ENCODE assay signal across 8 cellular contexts in the genomic region with DNA sequence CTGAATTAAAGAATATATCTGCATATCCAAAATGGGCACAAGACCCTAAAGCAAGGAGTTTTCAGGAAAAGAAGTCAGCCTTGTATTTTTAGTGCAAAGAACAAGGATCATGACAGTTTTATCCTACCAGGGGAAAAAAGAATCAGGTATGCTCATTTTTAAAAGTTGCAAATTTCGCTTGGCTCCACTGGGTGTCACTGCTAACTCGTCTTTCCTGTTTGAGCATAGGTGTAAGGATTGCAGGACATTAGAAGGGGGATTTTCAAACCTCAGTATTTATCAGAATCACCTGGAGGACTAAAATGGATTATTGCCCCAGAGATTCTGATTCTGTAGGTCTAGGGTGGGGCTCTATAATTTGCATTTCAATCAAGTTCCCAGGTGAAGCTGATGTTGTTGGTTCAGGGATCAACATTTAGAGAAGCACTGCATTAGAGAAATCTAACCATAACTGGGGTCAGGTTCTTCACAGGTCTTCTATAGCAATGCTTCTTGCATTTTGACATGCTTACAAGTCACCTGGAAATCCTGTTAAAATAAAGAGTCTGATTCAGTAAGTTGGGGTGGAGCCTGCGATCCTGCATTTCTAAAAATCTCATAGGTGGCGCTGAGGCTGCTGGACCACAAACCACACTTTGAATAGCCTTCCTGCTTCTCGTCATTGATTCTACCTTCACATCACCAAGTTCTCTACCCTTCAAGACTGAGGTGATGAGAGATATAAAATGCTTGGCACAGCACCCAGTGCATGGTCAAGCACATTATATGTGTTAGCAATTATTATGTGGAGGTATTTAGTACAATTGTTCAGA. TPM values are rescaled to one million over a fixed set of nuclear protein-coding genes. Genes with fewer than 3 reads are reported as not detected.
DNase-seq lines count a peak whose midpoint lies in the region; ATAC-seq and TF ChIP-seq lines count a peak whose summit lies in the region.

No MANE protein-coding gene starts in this region.

- H3K4me3 ChIP-seq in iPS DF 6.9 (ENCODE audit: low read length) (no peak overlapping the region), spleen (no peak overlapping the region)

- H3K27me3 ChIP-seq in iPS DF 6.9 (ENCODE audit: control insufficient read depth, insufficient read depth, low read length) (no peaks in the 10 kb centered on the region), spleen (replicated peaks in 1 of 7) (no peaks in the 10 kb centered on the region)

- H3K4me1 ChIP-seq in iPS DF 6.9 (ENCODE audit: control insufficient read depth, insufficient read depth, low read length): no peaks in the 10 kb centered on the region
- H3K4me1 ChIP-seq in spleen: no peaks in the 10 kb centered on the region

- H3K27ac ChIP-seq in iPS DF 6.9 (ENCODE audit: low read length) (no peak overlapping the region), spleen (no peak overlapping the region)

- ATAC-seq in GM18502 (IDR thresholded peaks at IDR 0.05; ENCODE audit: poor library complexity, unreplicated experiment) (peak; percentile 70), HG02840 (IDR thresholded peaks at IDR 0.05; ENCODE audit: low FRiP score, unreplicated experiment) (no peak)

- H3K9me3 ChIP-seq in iPS DF 6.9 (ENCODE audit: control insufficient read depth, insufficient read depth, low read length) (no peaks in the 10 kb centered on the region), spleen (no peaks in the 10 kb centered on the region)

- no peaks in the 10 kb centered on the region for H3K36me3 ChIP-seq in iPS DF 6.9 (ENCODE audit: control insufficient read depth, insufficient read depth, low read length)
- peaks cover 0 to 3% (median 0%) of the 10 kb centered on the region in 6 donors for H3K36me3 ChIP-seq in spleen

- DNase-seq in AG09319 (ENCODE audit: extremely low read depth, low read depth) (no peak), LoVo (ENCODE audit: low spot score) (peak; percentile 22), SK-N-DZ (ENCODE audit: low spot score) (peak; percentile 17), iPS DF 6.9 (ENCODE audit: low read depth, low spot score) (peak; percentile 13), spleen (no peak)
- DNase-seq in stimulated activated CD4-positive, alpha-beta T cell treated with anti-CD3 and anti-CD28 coated beads, Interleukin-4, amount 100 ng/mL, for 1 hour: no peak

- peak; percentile 31 for TF ChIP-seq CTCF in AG09319 (IDR thresholded peaks at IDR 0.05; ENCODE audit: low read depth, low read length)
- no peak for TF ChIP-seq CTCF in spleen (IDR thresholded peaks at IDR 0.05 in 8 of 11, conservative IDR thresholded peaks at IDR 0.05 in 3 of 11)

- WGBS in iPS DF 6.9 (ENCODE audit: insufficient coverage, insufficient read length): no CpG with 5 or more reads among the region's 5 CpGs
- WGBS in spleen, 5 donors: 22 to 30% (median 24%) methylated on average over 5 of the region's 5 CpGs

- intact Hi-C loops in spleen (cut with DNase I; ENCODE audit: low total_unique reads): no loop called here

- no peak for TF ChIP-seq POLR2A in spleen (IDR thresholded peaks at IDR 0.05)

RNA-seq across cellular contexts. Expression of gene NUF2, which starts 39.6 kb away (rescaled TPM):
- polyA plus RNA-seq in SK-N-DZ (2014; cell fraction: cytosol; rRNA removed): 102 and 103 TPM in 2 replicates
- polyA plus RNA-seq in SK-N-DZ (2014; cell fraction: nucleus; rRNA removed): 247 and 296 TPM in 2 replicates
- total RNA-seq in spleen: 1 to 10 TPM; 2.4 to 6.0 (median 4.9) TPM
- 1 to 10 TPM; 3.3 to 8.2 (median 3.7) TPM for polyA plus RNA-seq in spleen

Comparison
In these comparisons a context has a peak if more than half of its experiments do, and no peak if none do; other contexts are left out.
1. DNase-seq: peak in LoVo (single experiment), SK-N-DZ (single experiment) and iPS DF 6.9 (single experiment); none in AG09319 (single experiment), stimulated activated CD4-positive, alpha-beta T cell treated with anti-CD3 and anti-CD28 coated beads, Interleukin-4, amount 100 ng/mL, for 1 hour (single experiment) and spleen (single experiment).